Comparison of ENCODE assay signal across 11 cellular contexts in genomic region chr4:16858275-16858752, GRCh38. TPM values are rescaled to one million over a fixed set of nuclear protein-coding genes. Genes with fewer than 3 reads are reported as not detected.
DNase-seq lines count a peak whose midpoint lies in the region; ATAC-seq and TF ChIP-seq lines count a peak whose summit lies in the region.
"Had no signal": no experiment of that assay in that cellular context is flagged by ENCODE, and none has a peak within 500 bp of the region (broad histone marks: within the 10 kb centered on the region; RNA-seq: fewer than 3 reads in every experiment).

No MANE protein-coding gene starts in this region.

- H3K27me3 ChIP-seq in lung (ENCODE audit: control insufficient read depth, insufficient read depth), result no peaks in the 10 kb centered on the region

- POLR2A ChIA-PET in AG04449 (lab: Yijun Ruan, JAX), result interaction anchor here (0.8 kb wide), 1 partner anchor 17 kb away, joined by 3 read pairs; no protein-coding TSS in a partner anchor

- peak overlapping the region in 1 of 2 donors; percentile 45 for H3K27ac ChIP-seq in lung (ENCODE audit: low read depth in 1 of 2, low read length in 1 of 2)
- H3K27ac ChIP-seq: A549, KMS-11 had no signal

- peak; percentile 37 for DNase-seq in AG04449 (ENCODE audit: low read depth, low spot score)
- peak; percentile 15 for DNase-seq in RPMI7951 (ENCODE audit: low read depth)
- DNase-seq in fibroblast of the aortic adventitia (ENCODE audit: low read depth), result peak; percentile 34
- DNase-seq in lung (ENCODE audit: low spot score), result no peak
- no peak for DNase-seq in DMS 273 treated with DMSO at 0.1 percent for 48 hours (lab: John Stamatoyannopoulos, UW)
- DNase-seq in activated CD4-positive, alpha-beta T cell treated with anti-CD3 and anti-CD28 coated beads for 1 hour, result no peak
- DNase-seq: amygdala had no signal

- H3K9me3 ChIP-seq in lung (ENCODE audit: control insufficient read depth in 2 of 2, insufficient read depth in 1 of 2, low read length in 1 of 2), result peaks cover 0 to 3% of the 10 kb centered on the region in 2 donors
- H3K9me3 ChIP-seq: A549 had no signal

- no peaks in the 10 kb centered on the region for H3K36me3 ChIP-seq in lung (ENCODE audit: control insufficient read depth in 2 of 2, insufficient read depth in 2 of 2, low read length in 2 of 2)

- ATAC-seq in lung (ENCODE audit: insufficient read depth, low FRiP score), result peak; percentile 38
- ATAC-seq in GM21360 (IDR thresholded peaks at IDR 0.05; ENCODE audit: unreplicated experiment), result no peak
- no peak for ATAC-seq in HG02885 (IDR thresholded peaks at IDR 0.05; ENCODE audit: poor library complexity, unreplicated experiment)
- ATAC-seq: A549 had no signal

- H3K4me3 ChIP-seq in AG04449 (ENCODE audit: low read depth, low read length), result no peak overlapping the region
- no peak overlapping the region for H3K4me3 ChIP-seq in fibroblast of the aortic adventitia (ENCODE audit: low read depth, low read length)
- no peak overlapping the region for H3K4me3 ChIP-seq in lung
- H3K4me3 ChIP-seq: A549 had no signal

- CTCF ChIA-PET in AG04449 (lab: Yijun Ruan, JAX), result interaction anchor here (1.0 to 1.4 kb wide), 3 partner anchors 13 to 18 kb away, joined by 3 read pairs; no protein-coding TSS in a partner anchor

- H3K4me1 ChIP-seq in lung (ENCODE audit: control insufficient read depth in 2 of 2, insufficient read depth in 2 of 2, low read length in 2 of 2), result peaks cover 6 to 11% of the 10 kb centered on the region in 2 donors
- H3K4me1 ChIP-seq: A549 had no signal

- WGBS in lung, 2 donors, result 35 to 66% methylated on average over 9 of the region's 9 CpGs

- TF ChIP-seq CTCF in AG04449 (IDR thresholded peaks at IDR 0.05; ENCODE audit: insufficient read depth, low read length, missing control alignments) (no peak), fibroblast of the aortic adventitia (IDR thresholded peaks at IDR 0.05; ENCODE audit: insufficient read depth, low read length) (no peak), lung (IDR thresholded peaks at IDR 0.05; ENCODE audit: control extremely low read depth, extremely low read depth) (no peak)

RNA-seq across cellular contexts. Expression of gene LDB2, which starts 40.1 kb away (rescaled TPM):
- 0.24 and 0.98 TPM in 2 replicates for total RNA-seq in RPMI7951 (2014; rRNA removed; shearing (Covaris generic))
- total RNA-seq in fibroblast of the aortic adventitia (ENCODE audit: low replicate concordance), result 46.6 and 85.9 TPM in 2 replicates
- 100 to 1,000 TPM in 1 of 2 donors, 10 to 100 TPM in 1; 58.1 to 147 TPM for total RNA-seq in lung
- polyA plus RNA-seq in lung, result 10 to 100 TPM; 18.1 to 34.0 TPM
- polyA plus RNA-seq: A549 had no signal

Comparison
In these comparisons a context has a peak if more than half of its experiments do, and no peak if none do; other contexts are left out.
1. DNase-seq: peak in AG04449 (single experiment), RPMI7951 (single experiment) and fibroblast of the aortic adventitia (single experiment); none in lung (single experiment), DMS 273 treated with DMSO at 0.1 percent for 48 hours (single experiment) and activated CD4-positive, alpha-beta T cell treated with anti-CD3 and anti-CD28 coated beads for 1 hour (single experiment).
2. RNA of gene LDB2, which starts 40.1 kb away (total RNA-seq): 58.1 to 147 TPM in lung and 46.6 to 85.9 TPM in fibroblast of the aortic adventitia; 0.24 to 0.98 TPM in RPMI7951; every median in the first group is over 10 times any median in the second.